Comparison of ENCODE assay signal across 8 cellular contexts in genomic region chr1:1290238-1290731, GRCh38. TPM values are rescaled to one million over a fixed set of nuclear protein-coding genes. Genes with fewer than 3 reads are reported as not detected.
DNase-seq lines count a peak whose midpoint lies in the region; ATAC-seq, FAIRE-seq and TF ChIP-seq lines count a peak whose summit lies in the region.

No MANE protein-coding gene starts in this region.

- H3K27ac ChIP-seq in IMR-90 (ENCODE audit: insufficient read depth, low read length) (no peak overlapping the region), K562 (ENCODE audit: extremely low read depth, low read depth, low read length) (no peak overlapping the region)

- DNase-seq in COLO668 (lab: John Stamatoyannopoulos, UW; ENCODE audit: unreplicated experiment), result peak; percentile 88
- no peak for DNase-seq in IMR-90
- DNase-seq in T1000 (lab: John Stamatoyannopoulos, UW), result peak; percentile 75
- peak; percentile 79 to 87 (median 84) for DNase-seq in K562 (ENCODE audit: extremely low read depth in 1 of 4, low spot score in 3 of 4)
- peak; percentile 18 for DNase-seq in kidney glomerular epithelial cell (lab: John Stamatoyannopoulos, UW)
- peak; percentile 66 to 77 for DNase-seq in stimulated activated effector memory CD8-positive, alpha-beta T cell treated with anti-CD3 and anti-CD28 coated beads, Interleukin-12 subunit alpha, Interleukin-12 subunit beta, amount 100 ng/mL, for 72 hours (ENCODE audit: low spot score in 2 of 2)

- H3K36me3 Mint-ChIP-seq in stimulated activated effector memory CD8-positive, alpha-beta T cell treated with anti-CD3 and anti-CD28 coated beads, Interleukin-12 subunit alpha, Interleukin-12 subunit beta, amount 100 ng/mL, for 72 hours, result peaks cover 5% of the 10 kb centered on the region

- intact Hi-C loops in IMR-90 (cut with micrococcal nuclease), result loop anchor here (1.0 kb wide), 1 partner anchor 168 kb away; no protein-coding TSS in a partner anchor
- intact Hi-C loops in K562 (cut with micrococcal nuclease), result loop anchor here (2.0 to 10.0 kb wide), 2 partner anchors 167 to 305 kb away; partner anchors contain the start of gene PERM1

- H3K4me3 Mint-ChIP-seq in stimulated activated effector memory CD8-positive, alpha-beta T cell treated with anti-CD3 and anti-CD28 coated beads, Interleukin-12 subunit alpha, Interleukin-12 subunit beta, amount 100 ng/mL, for 72 hours, result no peak overlapping the region

- no peak overlapping the region for H4K91ac ChIP-seq in IMR-90 (ENCODE audit: insufficient read depth, low read depth, low read length)

- no peak overlapping the region for H3K56ac ChIP-seq in IMR-90 (ENCODE audit: extremely low read depth, insufficient read depth, low read length)

- no peak overlapping the region for H3K18ac ChIP-seq in IMR-90 (ENCODE audit: low read depth, low read length)

- TF ChIP-seq EP300 in K562 (IDR thresholded peaks at IDR 0.05; ENCODE audit: low read length), result no peak

- H3K9me3 ChIP-seq in IMR-90 (ENCODE audit: control insufficient read depth, insufficient read depth, low read length), result no peaks in the 10 kb centered on the region
- no peaks in the 10 kb centered on the region for H3K9me3 ChIP-seq in K562 (replicated peaks; ENCODE audit: control insufficient read depth, insufficient read depth, low read depth, low read length)

- H3K36me3 ChIP-seq in IMR-90 (ENCODE audit: control insufficient read depth, insufficient read depth, low read length) (peaks cover 16% of the 10 kb centered on the region), K562 (ENCODE audit: control insufficient read depth, insufficient read depth, low read length) (peaks cover 6% of the 10 kb centered on the region; the same call in 1 of the 3 replicates)

- 20% methylated on average over 2 of the region's 15 CpGs; no CpG with 5 or more reads in 1 of the 2 experiments for WGBS in IMR-90 (ENCODE audit: extremely low coverage in 2 of 2, insufficient read length in 1 of 2), 2 experiments
- WGBS in K562 (ENCODE audit: insufficient coverage, low coverage, missing lambda C conversion rate), result 16% methylated on average over 14 of the region's 15 CpGs

- peak overlapping the region; percentile 14 for H3K27ac Mint-ChIP-seq in stimulated activated effector memory CD8-positive, alpha-beta T cell treated with anti-CD3 and anti-CD28 coated beads, Interleukin-12 subunit alpha, Interleukin-12 subunit beta, amount 100 ng/mL, for 72 hours

- H3K9me1 ChIP-seq in IMR-90 (ENCODE audit: insufficient read depth, low read length), result no peaks in the 10 kb centered on the region
- peaks cover 11% of the 10 kb centered on the region for H3K9me1 ChIP-seq in K562 (ENCODE audit: control insufficient read depth, insufficient read depth, low read length)

- H3K4me1 ChIP-seq in IMR-90 (ENCODE audit: control insufficient read depth, insufficient read depth, low read length), result no peaks in the 10 kb centered on the region; the same call in 1 of the 2 replicates
- H3K4me1 ChIP-seq in K562 (replicated peaks in 1 of 2; ENCODE audit: control insufficient read depth in 2 of 2, insufficient read depth in 2 of 2, low read length in 2 of 2), result peaks cover 5 to 86% of the 10 kb centered on the region in 2 experiments; a peak in 3 of 5 replicates

- no peak overlapping the region for H3K9ac ChIP-seq in IMR-90 (ENCODE audit: low read depth, low read length)
- peak overlapping the region in 1 of 2 experiments; percentile 82; a peak in 2 of 4 replicates for H3K9ac ChIP-seq in K562 (ENCODE audit: insufficient read depth in 1 of 2, low read depth in 2 of 2, low read length in 2 of 2)

- H4K20me1 ChIP-seq in IMR-90 (ENCODE audit: insufficient read depth, low read length) (peaks cover 13% of the 10 kb centered on the region), K562 (replicated peaks; ENCODE audit: control insufficient read depth, insufficient read depth, low read length) (peaks cover 19% of the 10 kb centered on the region; the same call in 1 of the 2 replicates)

- TF ChIP-seq POLR2A in IMR-90 (IDR thresholded peaks at IDR 0.05; ENCODE audit: low read depth, low read length), result no peak
- no peak for TF ChIP-seq POLR2A in K562 (conservative IDR thresholded peaks at IDR 0.05)

- ATAC-seq in IMR-90 (ENCODE audit: low read depth) (peak; percentile 87), K562 (peak; percentile 62), HG03460 (IDR thresholded peaks at IDR 0.05; ENCODE audit: unreplicated experiment) (no peak), HG03280 (IDR thresholded peaks at IDR 0.05; ENCODE audit: unreplicated experiment) (no peak)
- peak; percentile 57 for ATAC-seq in stimulated activated effector memory CD8-positive, alpha-beta T cell treated with anti-CD3 and anti-CD28 coated beads, Interleukin-12 subunit alpha, Interleukin-12 subunit beta, amount 100 ng/mL, for 72 hours

- H3K79me2 ChIP-seq in K562 (ENCODE audit: control insufficient read depth, insufficient read depth, low read length), result no peaks in the 10 kb centered on the region

- FAIRE-seq in K562 (lab: Jason Lieb, UNC), result peak; percentile 93

- CTCF ChIA-PET in IMR-90 (lab: Yijun Ruan, JAX) (interaction anchor here (0.8 to 1.5 kb wide), 3 partner anchors 8 to 168 kb away, joined by 3 to 5 read pairs (median 3); no protein-coding TSS in a partner anchor), K562 (lab: Yijun Ruan, JAX; ENCODE audit: low intra/inter-chr PET ratio) (interaction anchor here (1.5 kb wide), 1 partner anchor 306 kb away, joined by 8 read pairs; no protein-coding TSS in a partner anchor)

- H2BK5ac ChIP-seq in IMR-90 (ENCODE audit: low read depth, low read length, poor library complexity, severe bottlenecking), result no peak overlapping the region

- POLR2A ChIA-PET in IMR-90 (lab: Charles Lee; ENCODE audit: unreplicated experiment), result interaction anchor here (0.5 kb wide), 1 partner anchor 10 kb away, joined by 4 read pairs; no protein-coding TSS in a partner anchor
- POLR2A ChIA-PET in K562 (lab: Yijun Ruan, JAX), result interaction anchor here (0.6 to 1.1 kb wide), 4 partner anchors 8 to 313 kb away, joined by 3 to 4 read pairs (median 3); no protein-coding TSS in a partner anchor

- H2AK9ac ChIP-seq in IMR-90 (replicated peaks; ENCODE audit: low read depth, low read length, poor library complexity), result peak overlapping the region; percentile 61

- H2BK15ac ChIP-seq in IMR-90 (ENCODE audit: low read depth, low read length), result no peak overlapping the region

- H2AFZ ChIP-seq in IMR-90 (replicated peaks; ENCODE audit: low read length, poor library complexity) (peak overlapping the region; percentile 18), K562 (ENCODE audit: low read depth, low read length) (no peak overlapping the region)

- H2BK120ac ChIP-seq in IMR-90 (ENCODE audit: low read depth, low read length), result no peak overlapping the region

- H3K27me3 ChIP-seq in IMR-90 (ENCODE audit: control insufficient read depth, insufficient read depth, low read length) (no peaks in the 10 kb centered on the region), K562 (ENCODE audit: control insufficient read depth in 2 of 2, insufficient read depth in 2 of 2, low read length in 2 of 2) (peaks cover 2 to 33% of the 10 kb centered on the region in 2 experiments; a peak in 3 of 5 replicates)

- H3K79me1 ChIP-seq in IMR-90 (ENCODE audit: low read depth in 1 of 2, low read length in 2 of 2), result no peaks in the 10 kb centered on the region

- H4K8ac ChIP-seq in IMR-90 (ENCODE audit: low read depth in 2 of 2, low read length in 2 of 2), result no peak overlapping the region

- H3K14ac ChIP-seq in IMR-90 (replicated peaks; ENCODE audit: low read depth, low read length), result no peak overlapping the region

- no peak overlapping the region for H3K4ac ChIP-seq in IMR-90 (ENCODE audit: low read depth, low read length)

- dilution Hi-C loops in IMR-90 (cut with HindIII; ENCODE audit: low sequenced_read_pairs, unreplicated experiment), result no loop called here

- H3K4me3 ChIP-seq in IMR-90 (ENCODE audit: insufficient read depth, low read depth, low read length) (no peak overlapping the region), K562 (no peak overlapping the region)

- peaks cover 6% of the 10 kb centered on the region for H3K4me1 Mint-ChIP-seq in stimulated activated effector memory CD8-positive, alpha-beta T cell treated with anti-CD3 and anti-CD28 coated beads, Interleukin-12 subunit alpha, Interleukin-12 subunit beta, amount 100 ng/mL, for 72 hours

- H2BK20ac ChIP-seq in IMR-90 (ENCODE audit: low read depth, low read length), result no peak overlapping the region

- H3K23ac ChIP-seq in IMR-90 (ENCODE audit: low read depth, low read length), result no peak overlapping the region

- H2AK5ac ChIP-seq in IMR-90 (ENCODE audit: low read depth, low read length), result no peak overlapping the region

- in situ Hi-C loops in IMR-90 (cut with MboI; ENCODE audit: low sequenced_read_pairs), result no loop called here
- in situ Hi-C loops in K562 (cut with MboI), result no loop called here

- no peak overlapping the region for H4K5ac ChIP-seq in IMR-90 (ENCODE audit: low read depth, low read length)

- TF ChIP-seq RAD21 in IMR-90 (IDR thresholded peaks at IDR 0.05; ENCODE audit: low read length) (peak; percentile 63), K562 (CRISPR knock-in tag; conservative IDR thresholded peaks at IDR 0.05 in 1 of 2, IDR thresholded peaks at IDR 0.05 in 1 of 2) (peak; percentile 40 to 72; a peak in 3 of 4 replicates)

- TF ChIP-seq CTCF in IMR-90 (conservative IDR thresholded peaks at IDR 0.05; ENCODE audit: low read depth, low read length), result peak; percentile 64
- TF ChIP-seq CTCF in K562 (IDR thresholded peaks at IDR 0.05 in 2 of 3, conservative IDR thresholded peaks at IDR 0.05 in 1 of 3; ENCODE audit: insufficient read depth in 2 of 3, low read depth in 1 of 3, low read length in 3 of 3), result peak; percentile 76 to 87 (median 85)

- H3K4me2 ChIP-seq in IMR-90 (ENCODE audit: low read depth, low read length), result no peak overlapping the region
- H3K4me2 ChIP-seq in K562 (ENCODE audit: insufficient read depth, low read length), result no peak overlapping the region

- no peaks in the 10 kb centered on the region for H3K9me3 Mint-ChIP-seq in stimulated activated effector memory CD8-positive, alpha-beta T cell treated with anti-CD3 and anti-CD28 coated beads, Interleukin-12 subunit alpha, Interleukin-12 subunit beta, amount 100 ng/mL, for 72 hours

- no TSS peak for BruUV-seq in IMR-90 (replicated peaks; lab: Mats Ljungman, UMichigan)
- BruUV-seq in K562 (replicated peaks; lab: Mats Ljungman, UMichigan), result no TSS peak

RNA-seq across cellular contexts. Expression of gene SCNN1D, which starts 10.0 kb away (rescaled TPM):
- 0.18 and 0.28 TPM in 2 replicates for total RNA-seq in IMR-90 (2012; rRNA removed)
- polyA plus RNA-seq in IMR-90 (2012; rRNA removed), result 3.7 and 4.4 TPM in 2 replicates
- polyA plus RNA-seq in IMR-90 (2012; cell fraction: cytosol; rRNA removed), result 1.7 and 3.1 TPM in 2 replicates
- 45.3 and 115 TPM in 2 replicates for polyA plus RNA-seq in IMR-90 (2012; cell fraction: nucleus; rRNA removed; ENCODE audit: low replicate concordance)
- total RNA-seq in K562 (2011; cell fraction: chromatin; rRNA removed; ENCODE audit: low replicate concordance), result 1.6 and 4.3 TPM in 2 replicates
- total RNA-seq in K562 (2011; cell fraction: nucleolus; rRNA removed), result 3.0 and 3.7 TPM in 2 replicates
- total RNA-seq in K562 (2011; cell fraction: nucleoplasm; rRNA removed), result 1.4 and 2.1 TPM in 2 replicates
- total RNA-seq in K562 (2014; rRNA removed), result 0.53 and 0.64 TPM in 2 replicates
- 0.06 TPM in 1 of 2 replicates, not detected in the other for total RNA-seq in K562 (2014; rRNA removed; fragmentation: Illumina TruSeq; extraction: Trizol)
- 0.29 and 0.38 TPM in 2 replicates for total RNA-seq in K562 (2015; rRNA removed; fragmentation: Illumina TruSeq; extraction: Trizol)
- total RNA-seq in K562 (2021), result 0.73 and 0.87 TPM in 2 replicates
- 0.38 and 0.92 TPM in 2 replicates for polyA plus RNA-seq in K562 (2011; rRNA removed)
- 0.71 and 1.8 TPM in 2 replicates for polyA plus RNA-seq in K562 (2011; cell fraction: cytosol; rRNA removed)
- polyA plus RNA-seq in K562 (2011; cell fraction: nucleus; rRNA removed), result 8.1 and 14.5 TPM in 2 replicates
- polyA plus RNA-seq in K562 (2012), result 0.79 and 1.9 TPM in 2 replicates
- polyA plus RNA-seq in K562 (2014; fragmentation: Illumina TruSeq; extraction: Trizol), result 0.04 and 0.26 TPM in 2 replicates
- under 1 TPM in 1 of 2 experiments, not detected in 1; 0.01 TPM for polyA plus RNA-seq in K562 (2014; fragmentation: Nextera tagmentation; extraction: Ambion mirVana)
- polyA plus RNA-seq in K562 (2014; rRNA removed), result 1.1 TPM in 2 replicates
- polyA minus RNA-seq in K562 (2011; rRNA and poly(A)+ RNA removed), result 0.09 and 0.11 TPM in 2 replicates
- polyA minus RNA-seq in K562 (2011; cell fraction: cytosol; rRNA and poly(A)+ RNA removed), result not detected in 2 replicates
- 0.94 and 1.3 TPM in 2 replicates for polyA minus RNA-seq in K562 (2011; cell fraction: nucleus; rRNA and poly(A)+ RNA removed)

RNA-seq across cellular contexts. Expression of gene UBE2J2, which starts 16.6 kb away (rescaled TPM):
- total RNA-seq in IMR-90 (2012; rRNA removed) (20.3 and 20.6 TPM in 2 replicates), K562 (2014; rRNA removed) (110 and 124 TPM in 2 replicates), K562 (2014; rRNA removed; fragmentation: Illumina TruSeq; extraction: Trizol) (47.1 and 51.5 TPM in 2 replicates), K562 (2015; rRNA removed; fragmentation: Illumina TruSeq; extraction: Trizol) (73.0 and 75.5 TPM in 2 replicates), K562 (2021) (109 and 112 TPM in 2 replicates)
- polyA plus RNA-seq in IMR-90 (2012; rRNA removed) (62.3 and 67.5 TPM in 2 replicates), K562 (2011; rRNA removed) (36.4 and 45.5 TPM in 2 replicates), K562 (2014; fragmentation: Illumina TruSeq; extraction: Trizol) (81.5 and 83.2 TPM in 2 replicates), K562 (2014; fragmentation: Nextera tagmentation; extraction: Ambion mirVana) (1 to 10 TPM in 1 of 2 experiments, under 1 TPM in 1; 0.93 to 2.3 TPM), K562 (2014; rRNA removed) (107 and 108 TPM in 2 replicates)
- polyA plus RNA-seq in IMR-90 (2012; cell fraction: cytosol; rRNA removed), result 55.5 and 69.4 TPM in 2 replicates
- 93.5 and 102 TPM in 2 replicates for polyA plus RNA-seq in IMR-90 (2012; cell fraction: nucleus; rRNA removed; ENCODE audit: low replicate concordance)
- total RNA-seq in K562 (2011; cell fraction: chromatin; rRNA removed; ENCODE audit: low replicate concordance), result 155 and 222 TPM in 2 replicates
- 116 and 127 TPM in 2 replicates for total RNA-seq in K562 (2011; cell fraction: nucleolus; rRNA removed)
- total RNA-seq in K562 (2011; cell fraction: nucleoplasm; rRNA removed), result 111 and 123 TPM in 2 replicates
- 45.1 and 76.3 TPM in 2 replicates for polyA plus RNA-seq in K562 (2011; cell fraction: cytosol; rRNA removed)
- 61.5 and 87.2 TPM in 2 replicates for polyA plus RNA-seq in K562 (2011; cell fraction: nucleus; rRNA removed)
- polyA plus RNA-seq in K562 (2012), result 72.3 and 75.8 TPM in 2 replicates
- polyA minus RNA-seq in K562 (2011; rRNA and poly(A)+ RNA removed), result 12.5 and 14.9 TPM in 2 replicates
- polyA minus RNA-seq in K562 (2011; cell fraction: cytosol; rRNA and poly(A)+ RNA removed), result 35.1 and 36.5 TPM in 2 replicates
- 33.1 and 42.7 TPM in 2 replicates for polyA minus RNA-seq in K562 (2011; cell fraction: nucleus; rRNA and poly(A)+ RNA removed)

RNA-seq across cellular contexts. Expression of gene ACAP3, which starts 17.4 kb away (rescaled TPM):
- total RNA-seq in IMR-90 (2012; rRNA removed) (13.3 and 15.3 TPM in 2 replicates), K562 (2014; rRNA removed) (29.6 and 33.3 TPM in 2 replicates), K562 (2014; rRNA removed; fragmentation: Illumina TruSeq; extraction: Trizol) (1.9 and 3.5 TPM in 2 replicates), K562 (2015; rRNA removed; fragmentation: Illumina TruSeq; extraction: Trizol) (14.0 and 15.2 TPM in 2 replicates), K562 (2021) (44.1 and 49.0 TPM in 2 replicates)
- polyA plus RNA-seq in IMR-90 (2012; rRNA removed) (58.2 and 75.2 TPM in 2 replicates), K562 (2011; rRNA removed) (12.0 and 27.1 TPM in 2 replicates), K562 (2014; fragmentation: Illumina TruSeq; extraction: Trizol) (7.2 and 11.8 TPM in 2 replicates), K562 (2014; fragmentation: Nextera tagmentation; extraction: Ambion mirVana) (under 1 TPM; 0.01 to 0.06 TPM), K562 (2014; rRNA removed) (43.8 and 44.8 TPM in 2 replicates)
- polyA plus RNA-seq in IMR-90 (2012; cell fraction: cytosol; rRNA removed), result 27.8 and 31.6 TPM in 2 replicates
- polyA plus RNA-seq in IMR-90 (2012; cell fraction: nucleus; rRNA removed; ENCODE audit: low replicate concordance), result 477 and 1,309 TPM in 2 replicates
- total RNA-seq in K562 (2011; cell fraction: chromatin; rRNA removed; ENCODE audit: low replicate concordance), result 140 and 407 TPM in 2 replicates
- 278 and 333 TPM in 2 replicates for total RNA-seq in K562 (2011; cell fraction: nucleolus; rRNA removed)
- total RNA-seq in K562 (2011; cell fraction: nucleoplasm; rRNA removed), result 136 and 156 TPM in 2 replicates
- 8.5 and 20.8 TPM in 2 replicates for polyA plus RNA-seq in K562 (2011; cell fraction: cytosol; rRNA removed)
- polyA plus RNA-seq in K562 (2011; cell fraction: nucleus; rRNA removed), result 346 and 462 TPM in 2 replicates
- polyA plus RNA-seq in K562 (2012), result 38.9 and 49.6 TPM in 2 replicates
- polyA minus RNA-seq in K562 (2011; rRNA and poly(A)+ RNA removed), result 6.3 and 10.7 TPM in 2 replicates
- polyA minus RNA-seq in K562 (2011; cell fraction: cytosol; rRNA and poly(A)+ RNA removed), result 13.7 and 15.3 TPM in 2 replicates
- 42.4 and 46.1 TPM in 2 replicates for polyA minus RNA-seq in K562 (2011; cell fraction: nucleus; rRNA and poly(A)+ RNA removed)

RNA-seq across cellular contexts. Expression of gene PUSL1, which starts 18.1 kb away (rescaled TPM):
- 10.9 and 13.3 TPM in 2 replicates for total RNA-seq in IMR-90 (2012; rRNA removed)
- polyA plus RNA-seq in IMR-90 (2012; rRNA removed), result 33.0 and 43.6 TPM in 2 replicates
- 26.4 and 45.6 TPM in 2 replicates for polyA plus RNA-seq in IMR-90 (2012; cell fraction: cytosol; rRNA removed)
- polyA plus RNA-seq in IMR-90 (2012; cell fraction: nucleus; rRNA removed; ENCODE audit: low replicate concordance), result 34.1 and 86.3 TPM in 2 replicates
- total RNA-seq in K562 (2011; cell fraction: chromatin; rRNA removed; ENCODE audit: low replicate concordance), result 13.3 and 63.1 TPM in 2 replicates
- total RNA-seq in K562 (2011; cell fraction: nucleolus; rRNA removed), result 74.5 and 90.1 TPM in 2 replicates
- 23.2 and 31.2 TPM in 2 replicates for total RNA-seq in K562 (2011; cell fraction: nucleoplasm; rRNA removed)
- total RNA-seq in K562 (2014; rRNA removed), result 86.9 and 103 TPM in 2 replicates
- 5.6 and 7.0 TPM in 2 replicates for total RNA-seq in K562 (2014; rRNA removed; fragmentation: Illumina TruSeq; extraction: Trizol)
- 29.7 and 31.4 TPM in 2 replicates for total RNA-seq in K562 (2015; rRNA removed; fragmentation: Illumina TruSeq; extraction: Trizol)
- 80.1 and 83.0 TPM in 2 replicates for total RNA-seq in K562 (2021)
- polyA plus RNA-seq in K562 (2011; rRNA removed), result 13.6 and 22.4 TPM in 2 replicates
- polyA plus RNA-seq in K562 (2011; cell fraction: cytosol; rRNA removed), result 29.8 and 137 TPM in 2 replicates
- 41.7 and 71.9 TPM in 2 replicates for polyA plus RNA-seq in K562 (2011; cell fraction: nucleus; rRNA removed)
- polyA plus RNA-seq in K562 (2012), result 35.1 and 53.3 TPM in 2 replicates
- 10.5 and 25.1 TPM in 2 replicates for polyA plus RNA-seq in K562 (2014; fragmentation: Illumina TruSeq; extraction: Trizol)
- polyA plus RNA-seq in K562 (2014; fragmentation: Nextera tagmentation; extraction: Ambion mirVana), result 1 to 10 TPM in 1 of 2 experiments, under 1 TPM in 1; 0.62 to 1.7 TPM
- 68.5 and 76.0 TPM in 2 replicates for polyA plus RNA-seq in K562 (2014; rRNA removed)
- polyA minus RNA-seq in K562 (2011; rRNA and poly(A)+ RNA removed), result 3.5 and 5.7 TPM in 2 replicates
- polyA minus RNA-seq in K562 (2011; cell fraction: cytosol; rRNA and poly(A)+ RNA removed), result 22.0 and 25.8 TPM in 2 replicates
- 33.5 and 38.2 TPM in 2 replicates for polyA minus RNA-seq in K562 (2011; cell fraction: nucleus; rRNA and poly(A)+ RNA removed)

RNA-seq across cellular contexts. Expression of gene INTS11, which starts 34.2 kb away (rescaled TPM):
- total RNA-seq in IMR-90 (2012; rRNA removed), result 52.5 and 56.1 TPM in 2 replicates
- 123 and 134 TPM in 2 replicates for polyA plus RNA-seq in IMR-90 (2012; rRNA removed)
- polyA plus RNA-seq in IMR-90 (2012; cell fraction: cytosol; rRNA removed), result 64.0 and 101 TPM in 2 replicates
- 495 and 1,105 TPM in 2 replicates for polyA plus RNA-seq in IMR-90 (2012; cell fraction: nucleus; rRNA removed; ENCODE audit: low replicate concordance)
- 317 and 866 TPM in 2 replicates for total RNA-seq in K562 (2011; cell fraction: chromatin; rRNA removed; ENCODE audit: low replicate concordance)
- total RNA-seq in K562 (2011; cell fraction: nucleolus; rRNA removed), result 565 and 578 TPM in 2 replicates
- total RNA-seq in K562 (2011; cell fraction: nucleoplasm; rRNA removed), result 402 and 440 TPM in 2 replicates
- total RNA-seq in K562 (2014; rRNA removed), result 151 and 179 TPM in 2 replicates
- total RNA-seq in K562 (2014; rRNA removed; fragmentation: Illumina TruSeq; extraction: Trizol), result 62.1 and 77.4 TPM in 2 replicates
- total RNA-seq in K562 (2015; rRNA removed; fragmentation: Illumina TruSeq; extraction: Trizol), result 85.4 and 88.8 TPM in 2 replicates
- total RNA-seq in K562 (2021), result 153 and 164 TPM in 2 replicates
- 110 and 164 TPM in 2 replicates for polyA plus RNA-seq in K562 (2011; rRNA removed)
- 195 and 300 TPM in 2 replicates for polyA plus RNA-seq in K562 (2011; cell fraction: cytosol; rRNA removed)
- 663 and 798 TPM in 2 replicates for polyA plus RNA-seq in K562 (2011; cell fraction: nucleus; rRNA removed)
- 151 and 204 TPM in 2 replicates for polyA plus RNA-seq in K562 (2012)
- polyA plus RNA-seq in K562 (2014; fragmentation: Illumina TruSeq; extraction: Trizol), result 143 and 151 TPM in 2 replicates
- polyA plus RNA-seq in K562 (2014; fragmentation: Nextera tagmentation; extraction: Ambion mirVana), result 10 to 100 TPM in 1 of 2 experiments, 1 to 10 TPM in 1; 3.6 to 11.8 TPM
- polyA plus RNA-seq in K562 (2014; rRNA removed), result 183 TPM in 2 replicates
- polyA minus RNA-seq in K562 (2011; rRNA and poly(A)+ RNA removed), result 68.4 and 103 TPM in 2 replicates
- polyA minus RNA-seq in K562 (2011; cell fraction: cytosol; rRNA and poly(A)+ RNA removed), result 79.6 and 101 TPM in 2 replicates
- polyA minus RNA-seq in K562 (2011; cell fraction: nucleus; rRNA and poly(A)+ RNA removed), result 108 and 123 TPM in 2 replicates

Comparison
In these comparisons a context has a peak if more than half of its experiments do, and no peak if none do; other contexts are left out.
1. ATAC-seq: peak in IMR-90 (single experiment), K562 (single experiment) and stimulated activated effector memory CD8-positive, alpha-beta T cell treated with anti-CD3 and anti-CD28 coated beads, Interleukin-12 subunit alpha, Interleukin-12 subunit beta, amount 100 ng/mL, for 72 hours (single experiment); none in HG03460 (single experiment) and HG03280 (single experiment).